20 cellular contexts compared by ENCODE assay signal in genomic region chr16:8237452-8237851, GRCh38.
A peak's percentile ranks its signal among the peaks of the same experiment; 100 is the strongest.
DNase-seq lines count a peak whose midpoint lies in the region; ATAC-seq and TF ChIP-seq lines count a peak whose summit lies in the region.
"Had no signal": no experiment of that assay in that cellular context is flagged by ENCODE, and none has a peak within 500 bp of the region (broad histone marks: within the 10 kb centered on the region; RNA-seq: fewer than 3 reads in every experiment).

No MANE protein-coding gene starts in this region.

- H4K8ac ChIP-seq in mesendoderm (ENCODE audit: low read depth, low read length) = no peak overlapping the region

- H3K27me3 ChIP-seq in mesendoderm (ENCODE audit: insufficient read depth, low read length, poor library complexity) = no peaks in the 10 kb centered on the region
- no peaks in the 10 kb centered on the region for H3K27me3 ChIP-seq in vagina
- no peaks in the 10 kb centered on the region for H3K27me3 ChIP-seq in esophagus squamous epithelium
- H3K27me3 ChIP-seq: BLaER1 had no signal

- no peaks in the 10 kb centered on the region for H3K9me3 ChIP-seq in vagina
- H3K9me3 ChIP-seq in esophagus squamous epithelium = no peaks in the 10 kb centered on the region
- H3K9me3 ChIP-seq: BLaER1, Caco-2 had no signal

- H3K56ac ChIP-seq in mesendoderm (ENCODE audit: low read length) = no peak overlapping the region

- H2BK5ac ChIP-seq in mesendoderm (ENCODE audit: low read length) = no peak overlapping the region

- intact Hi-C loops in vagina (cut with DNase I) (no loop called here), esophagus squamous epithelium (cut with DNase I) (no loop called here)

- no peak overlapping the region for H3K4ac ChIP-seq in mesendoderm (ENCODE audit: low read depth, low read length)

- TF ChIP-seq POLR2A in vagina (IDR thresholded peaks at IDR 0.05) (no peak), esophagus squamous epithelium (IDR thresholded peaks at IDR 0.05) (no peak)

- DNase-seq in NCI-H748 (lab: John Stamatoyannopoulos, UW; ENCODE audit: unreplicated experiment) (peak; percentile 19), NCI-H748 treated with DMSO at 0.1 percent for 48 hours (lab: John Stamatoyannopoulos, UW) (no peak), ELF-1 (ENCODE audit: low read depth, low spot score) (peak; percentile 17), mesendoderm (peak; percentile 45), vagina (ENCODE audit: extremely low spot score in 2 of 2) (peak; percentile 31 to 40), esophagus squamous epithelium (lab: John Stamatoyannopoulos, UW) (no peak)
- DNase-seq: Caco-2; CD4-positive, CD25-positive, alpha-beta regulatory T cell; CD8-positive, alpha-beta T cell; DMS153; DND-41; GDM1; GM23248; H9 had no signal

- H2AK5ac ChIP-seq in mesendoderm (ENCODE audit: low read length) = no peak overlapping the region

- no peak for ATAC-seq in HG03025 (IDR thresholded peaks at IDR 0.05; ENCODE audit: low FRiP score, unreplicated experiment)
- ATAC-seq: CD8-positive, alpha-beta T cell; GM12878; HCT116 had no signal

- no peaks in the 10 kb centered on the region for H3K79me1 ChIP-seq in mesendoderm (ENCODE audit: low read length)

- no peaks in the 10 kb centered on the region for H3K36me3 ChIP-seq in mesendoderm (ENCODE audit: control insufficient read depth, insufficient read depth, low read length)
- H3K36me3 ChIP-seq in vagina = no peaks in the 10 kb centered on the region
- H3K36me3 ChIP-seq in esophagus squamous epithelium = no peaks in the 10 kb centered on the region
- H3K36me3 ChIP-seq: BLaER1 had no signal

- H3K23ac ChIP-seq in mesendoderm (ENCODE audit: low read length) = no peak overlapping the region

- H2BK15ac ChIP-seq in mesendoderm (replicated peaks; ENCODE audit: low read depth) = no peak overlapping the region

- no peak overlapping the region for H3K27ac ChIP-seq in mesendoderm (ENCODE audit: low read depth, low read length)
- no peak overlapping the region for H3K27ac ChIP-seq in vagina
- no peak overlapping the region for H3K27ac ChIP-seq in esophagus squamous epithelium
- H3K27ac ChIP-seq: 22Rv1, BLaER1, C4-2B, GM23248 had no signal

- no peak overlapping the region for H4K5ac ChIP-seq in mesendoderm (ENCODE audit: low read length)

- WGBS in mesendoderm (ENCODE audit: extremely low coverage, insufficient coverage, low lambda C conversion rate) = no CpG with 5 or more reads among the region's 3 CpGs
- WGBS in esophagus squamous epithelium, 2 donors = 62 to 78% methylated on average over 3 of the region's 3 CpGs

- H3K4me3 ChIP-seq in mesendoderm (ENCODE audit: low read length) (no peak overlapping the region), vagina (no peak overlapping the region), esophagus squamous epithelium (no peak overlapping the region)
- H3K4me3 ChIP-seq: BLaER1, GM12878, GM23248 had no signal

- H3K18ac ChIP-seq in mesendoderm (ENCODE audit: low read length) = no peak overlapping the region

- TF ChIP-seq CTCF in vagina (IDR thresholded peaks at IDR 0.05) (no peak), esophagus squamous epithelium (IDR thresholded peaks at IDR 0.05) (no peak)

- H3K4me1 ChIP-seq in mesendoderm (ENCODE audit: control insufficient read depth, low read depth, low read length) (peaks cover 3% of the 10 kb centered on the region), vagina (no peaks in the 10 kb centered on the region), esophagus squamous epithelium (no peaks in the 10 kb centered on the region)
- H3K4me1 ChIP-seq: BLaER1, Caco-2 had no signal

- no peak overlapping the region for H3K4me2 ChIP-seq in mesendoderm (ENCODE audit: low read length)
- H3K4me2 ChIP-seq: BLaER1 had no signal

- H3K79me2 ChIP-seq in mesendoderm (ENCODE audit: control insufficient read depth, insufficient read depth, low read length) = no peaks in the 10 kb centered on the region

- H3K9ac ChIP-seq in mesendoderm (ENCODE audit: low read length) = no peak overlapping the region
- H3K9ac ChIP-seq: BLaER1, GM23248 had no signal

- no peak overlapping the region for H2BK120ac ChIP-seq in mesendoderm (ENCODE audit: low read depth, low read length)

Comparison
In these comparisons a context has a peak if more than half of its experiments do, and no peak if none do; other contexts are left out.
1. DNase-seq: peak in NCI-H748 (single experiment), ELF-1 (single experiment), mesendoderm (single experiment) and vagina (2 of 2); none in NCI-H748 treated with DMSO at 0.1 percent for 48 hours (single experiment) and esophagus squamous epithelium (single experiment).